ENCODE assay signal across 22 cellular contexts in genomic region chr11:13054278-13054677, GRCh38. TPM values are rescaled to one million over a fixed set of nuclear protein-coding genes. Genes with fewer than 3 reads are reported as not detected.
"Had no signal": no experiment of that assay in that cellular context is flagged by ENCODE, and none has a peak within 500 bp of the region (broad histone marks: within the 10 kb centered on the region; RNA-seq: fewer than 3 reads in every experiment).

No MANE protein-coding gene starts in this region.

- H3K9me3 ChIP-seq: esophagus muscularis mucosa, mucosa of descending colon had no signal

- DNase-seq: activated CD4-positive, alpha-beta T cell treated with anti-CD3 and anti-CD28 coated beads, Interleukin-2, amount 50 U/mL, for 1 hour; activated CD4-positive, CD25-positive, alpha-beta regulatory T cell treated with anti-CD3 and anti-CD28 coated beads, Interleukin-2, amount 50 U/mL, for 72 hours; activated CD8-positive, alpha-beta memory T cell treated with anti-CD3 and anti-CD28 coated beads, Interleukin-2, amount 50 U/mL, for 48 hours; activated effector memory CD4-positive, alpha-beta T cell treated with anti-CD3 and anti-CD28 coated beads, Interleukin-2, amount 50 U/mL, for 16 hours; activated naive CD4-positive, alpha-beta T cell treated with anti-CD3 and anti-CD28 coated beads, Interleukin-2, amount 50 U/mL, for 16 hours; activated T-cell treated with anti-CD3 and anti-CD28 coated beads, Interleukin-2, amount 50 U/mL, for 72 hours; effector CD8-positive, alpha-beta T cell; mesenchymal stem cell; mucosa of descending colon; naive thymus-derived CD8-positive, alpha-beta T cell; stimulated activated CD4-positive, alpha-beta T cell treated with anti-CD3 and anti-CD28 coated beads, Interleukin-4, amount 100 ng/mL, for 24 hours; stomach; T-helper 1 cell; T1000 had no signal

- H3K9ac ChIP-seq: parathyroid adenoma had no signal

- H3K27me3 ChIP-seq: esophagus muscularis mucosa, hepatocyte, stomach had no signal

- H3K27ac ChIP-seq: esophagus muscularis mucosa, hepatocyte, parathyroid adenoma, stomach, VCaP had no signal

- H3K4me1 ChIP-seq: esophagus muscularis mucosa had no signal

- H3K9me3 Mint-ChIP-seq: dendritic cell treated with granulocyte-macrophage colony-stimulating factor and Interleukin-4, amounts not matched to agents 40 ng/mL and 50 ng/mL, for 4 days; naive thymus-derived CD8-positive, alpha-beta T cell had no signal

- H3K4me3 Mint-ChIP-seq: activated T-cell treated with anti-CD3 and anti-CD28 coated beads, Interleukin-2, amount 50 U/mL, for 72 hours; dendritic cell treated with granulocyte-macrophage colony-stimulating factor and Interleukin-4, amounts not matched to agents 40 ng/mL and 50 ng/mL, for 4 days; naive thymus-derived CD8-positive, alpha-beta T cell; stimulated activated effector memory CD8-positive, alpha-beta T cell treated with anti-CD3 and anti-CD28 coated beads, Interleukin-12 subunit alpha, Interleukin-12 subunit beta, amount 100 ng/mL, for 72 hours had no signal

- H3K4me3 ChIP-seq: esophagus muscularis mucosa, hepatocyte, mucosa of descending colon, stomach had no signal

- H3K79me2 ChIP-seq: hepatocyte, parathyroid adenoma had no signal

- H3K36me3 ChIP-seq: esophagus muscularis mucosa, stomach had no signal

- H3K36me3 Mint-ChIP-seq: naive thymus-derived CD8-positive, alpha-beta T cell; stimulated activated effector memory CD8-positive, alpha-beta T cell treated with anti-CD3 and anti-CD28 coated beads, Interleukin-12 subunit alpha, Interleukin-12 subunit beta, amount 100 ng/mL, for 72 hours had no signal

- H3K27ac Mint-ChIP-seq: activated T-cell treated with anti-CD3 and anti-CD28 coated beads, Interleukin-2, amount 50 U/mL, for 72 hours; dendritic cell treated with granulocyte-macrophage colony-stimulating factor and Interleukin-4, amounts not matched to agents 40 ng/mL and 50 ng/mL, for 4 days; stimulated activated effector memory CD8-positive, alpha-beta T cell treated with anti-CD3 and anti-CD28 coated beads, Interleukin-12 subunit alpha, Interleukin-12 subunit beta, amount 100 ng/mL, for 72 hours had no signal

- ATAC-seq: activated T-cell treated with anti-CD3 and anti-CD28 coated beads, Interleukin-2, amount 50 U/mL, for 72 hours; mucosa of descending colon; naive thymus-derived CD8-positive, alpha-beta T cell; sciatic nerve; stimulated activated effector memory CD8-positive, alpha-beta T cell treated with anti-CD3 and anti-CD28 coated beads, Interleukin-12 subunit alpha, Interleukin-12 subunit beta, amount 100 ng/mL, for 72 hours had no signal

- H2AFZ ChIP-seq: hepatocyte, parathyroid adenoma had no signal

- H3K4me2 ChIP-seq: hepatocyte had no signal

RNA-seq across cellular contexts. Expression of gene RASSF10, which starts 45.2 kb away (rescaled TPM):
- total RNA-seq: chondrocyte; naive thymus-derived CD8-positive, alpha-beta T cell had no signal
- polyA plus RNA-seq: naive thymus-derived CD8-positive, alpha-beta T cell had no signal
